1 cellular context compared by ENCODE assay signal in the genomic region with DNA sequence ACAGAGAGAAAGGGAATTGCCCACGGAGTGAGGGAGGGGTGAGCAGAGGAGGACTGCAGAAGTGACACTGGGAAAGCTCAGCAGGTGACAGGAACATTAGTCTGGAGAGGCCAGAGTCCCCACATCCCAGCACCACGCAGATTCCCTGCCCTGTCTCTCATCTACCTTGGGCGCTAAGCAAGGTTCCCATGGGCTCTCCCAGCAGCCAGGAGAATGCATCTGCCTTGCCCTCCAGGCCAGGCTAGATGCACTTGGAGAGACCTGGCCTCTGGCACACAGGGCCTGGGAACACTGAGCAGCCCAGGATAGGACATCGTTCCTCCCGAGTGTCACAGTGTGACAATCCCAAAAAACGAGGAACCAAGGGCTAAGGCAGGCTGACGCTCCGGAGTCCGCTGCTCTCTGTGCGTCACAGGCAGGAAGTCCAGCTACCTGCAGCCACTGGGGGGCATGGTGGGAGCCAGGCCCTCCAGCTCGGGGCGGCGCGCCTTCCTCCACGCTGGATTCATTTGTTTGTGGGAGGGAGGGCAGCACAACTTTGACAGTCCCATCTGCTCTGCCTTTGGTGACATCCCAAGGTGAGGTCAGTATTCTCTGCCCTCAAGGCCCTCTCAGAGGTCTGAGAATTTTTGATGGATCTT.
TF ChIP-seq lines count a peak whose summit lies in the region.

No MANE protein-coding gene starts in this region.

TF ChIP-seq in neural cell, 6 proteins besides CTCF, POLR2A, EP300 and RAD21 (continued from another document):
- TF ChIP-seq TAF1 (IDR thresholded peaks at IDR 0.05; ENCODE audit: low read depth) (no peak), EZH2 (IDR thresholded peaks at IDR 0.05; ENCODE audit: borderline replicate concordance, insufficient read depth, low read length, poor library complexity, severe bottlenecking) (no peak), POLR2AphosphoS5 (IDR thresholded peaks at IDR 0.05) (no peak)
- TF ChIP-seq, protein P1, sequence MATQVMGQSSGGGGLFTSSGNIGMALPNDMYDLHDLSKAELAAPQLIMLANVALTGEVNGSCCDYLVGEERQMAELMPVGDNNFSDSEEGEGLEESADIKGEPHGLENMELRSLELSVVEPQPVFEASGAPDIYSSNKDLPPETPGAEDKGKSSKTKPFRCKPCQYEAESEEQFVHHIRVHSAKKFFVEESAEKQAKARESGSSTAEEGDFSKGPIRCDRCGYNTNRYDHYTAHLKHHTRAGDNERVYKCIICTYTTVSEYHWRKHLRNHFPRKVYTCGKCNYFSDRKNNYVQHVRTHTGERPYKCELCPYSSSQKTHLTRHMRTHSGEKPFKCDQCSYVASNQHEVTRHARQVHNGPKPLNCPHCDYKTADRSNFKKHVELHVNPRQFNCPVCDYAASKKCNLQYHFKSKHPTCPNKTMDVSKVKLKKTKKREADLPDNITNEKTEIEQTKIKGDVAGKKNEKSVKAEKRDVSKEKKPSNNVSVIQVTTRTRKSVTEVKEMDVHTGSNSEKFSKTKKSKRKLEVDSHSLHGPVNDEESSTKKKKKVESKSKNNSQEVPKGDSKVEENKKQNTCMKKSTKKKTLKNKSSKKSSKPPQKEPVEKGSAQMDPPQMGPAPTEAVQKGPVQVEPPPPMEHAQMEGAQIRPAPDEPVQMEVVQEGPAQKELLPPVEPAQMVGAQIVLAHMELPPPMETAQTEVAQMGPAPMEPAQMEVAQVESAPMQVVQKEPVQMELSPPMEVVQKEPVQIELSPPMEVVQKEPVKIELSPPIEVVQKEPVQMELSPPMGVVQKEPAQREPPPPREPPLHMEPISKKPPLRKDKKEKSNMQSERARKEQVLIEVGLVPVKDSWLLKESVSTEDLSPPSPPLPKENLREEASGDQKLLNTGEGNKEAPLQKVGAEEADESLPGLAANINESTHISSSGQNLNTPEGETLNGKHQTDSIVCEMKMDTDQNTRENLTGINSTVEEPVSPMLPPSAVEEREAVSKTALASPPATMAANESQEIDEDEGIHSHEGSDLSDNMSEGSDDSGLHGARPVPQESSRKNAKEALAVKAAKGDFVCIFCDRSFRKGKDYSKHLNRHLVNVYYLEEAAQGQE (IDR thresholded peaks at IDR 0.05; ENCODE audit: borderline replicate concordance), result no peak
